In genomic region chr2:238362611-238363010, GRCh38 we compare ENCODE assay signal across 22 cellular contexts.
"Had no signal": no experiment of that assay in that cellular context is flagged by ENCODE, and none has a peak within 500 bp of the region (broad histone marks: within the 10 kb centered on the region; RNA-seq: fewer than 3 reads in every experiment).

No MANE protein-coding gene starts in this region.

- H3K27ac Mint-ChIP-seq: activated CD4-positive, alpha-beta memory T cell treated with anti-CD3 and anti-CD28 coated beads for 36 hours; activated CD4-positive, alpha-beta T cell treated with anti-CD3 and anti-CD28 coated beads, Interleukin-2, amount 10 ng/mL, durations not matched to agents 7 days and 5 days; activated naive CD4-positive, alpha-beta T cell treated with anti-CD3 and anti-CD28 coated beads for 36 hours; activated naive CD8-positive, alpha-beta T cell; activated T-helper 17 cell treated with anti-CD3 and anti-CD28 coated beads, Interleukin-2, amount 50 U/mL, for 72 hours had no signal

- H3K27me3 ChIP-seq: MG63, Peyer's patch had no signal

- H3K9me3 Mint-ChIP-seq: activated CD4-positive, alpha-beta memory T cell treated with anti-CD3 and anti-CD28 coated beads for 36 hours; activated CD4-positive, alpha-beta T cell treated with anti-CD3 and anti-CD28 coated beads, Interleukin-2, amount 10 ng/mL, durations not matched to agents 7 days and 5 days; activated naive CD4-positive, alpha-beta T cell treated with anti-CD3 and anti-CD28 coated beads for 36 hours; activated T-helper 17 cell treated with anti-CD3 and anti-CD28 coated beads, Interleukin-2, amount 50 U/mL, for 72 hours had no signal

- H3K4me3 Mint-ChIP-seq: activated CD4-positive, alpha-beta memory T cell treated with anti-CD3 and anti-CD28 coated beads for 36 hours; activated CD4-positive, alpha-beta T cell treated with anti-CD3 and anti-CD28 coated beads, Interleukin-2, amount 10 ng/mL, durations not matched to agents 7 days and 5 days; activated naive CD4-positive, alpha-beta T cell treated with anti-CD3 and anti-CD28 coated beads for 36 hours; activated naive CD8-positive, alpha-beta T cell; activated T-helper 17 cell treated with anti-CD3 and anti-CD28 coated beads, Interleukin-2, amount 50 U/mL, for 72 hours; brain; T-helper 17 cell had no signal

- H3K4me3 ChIP-seq: MG63, Peyer's patch had no signal

- H3K4me1 Mint-ChIP-seq: activated T-helper 17 cell treated with anti-CD3 and anti-CD28 coated beads, Interleukin-2, amount 50 U/mL, for 72 hours had no signal

- ATAC-seq: activated T-helper 17 cell treated with anti-CD3 and anti-CD28 coated beads, Interleukin-2, amount 50 U/mL, for 72 hours; T-helper 17 cell had no signal

- H3K27ac ChIP-seq: Peyer's patch had no signal

- H3K9me3 ChIP-seq: MG63, Peyer's patch had no signal

- DNase-seq: activated CD4-positive, alpha-beta memory T cell treated with anti-CD3 and anti-CD28 coated beads for 36 hours; activated CD4-positive, alpha-beta T cell treated with anti-CD3 and anti-CD28 coated beads, Interleukin-2, amount 10 ng/mL, durations not matched to agents 7 days and 5 days; activated CD4-positive, CD25-positive, alpha-beta regulatory T cell; activated gamma-delta T cell; activated naive CD4-positive, alpha-beta T cell treated with anti-CD3 and anti-CD28 coated beads for 36 hours; activated T-cell treated with anti-CD3 and anti-CD28 coated beads for 4 hours; activated T-cell treated with anti-CD3 and anti-CD28 coated beads, Interleukin-2, amount 50 U/mL, for 48 hours; amygdala; MG63; MV-4-11; NCI-H1092 treated with DMSO at 0.1 percent for 48 hours; NCI-H1417 treated with DMSO at 0.1 percent for 48 hours; NCI-H1694; NCI-H2029 treated with DMSO at 0.1 percent for 48 hours; NCI-H524; Peyer's patch; SIG-M5; T-helper 17 cell; T-helper 9 cell had no signal

- H3K4me1 ChIP-seq: Peyer's patch had no signal

- H3K27me3 Mint-ChIP-seq: activated CD4-positive, alpha-beta memory T cell treated with anti-CD3 and anti-CD28 coated beads for 36 hours; activated CD4-positive, alpha-beta T cell treated with anti-CD3 and anti-CD28 coated beads, Interleukin-2, amount 10 ng/mL, durations not matched to agents 7 days and 5 days; activated naive CD8-positive, alpha-beta T cell; activated T-helper 17 cell treated with anti-CD3 and anti-CD28 coated beads, Interleukin-2, amount 50 U/mL, for 72 hours; brain; T-helper 17 cell had no signal
